ENCODE assay signal across 34 cellular contexts in the genomic region with DNA sequence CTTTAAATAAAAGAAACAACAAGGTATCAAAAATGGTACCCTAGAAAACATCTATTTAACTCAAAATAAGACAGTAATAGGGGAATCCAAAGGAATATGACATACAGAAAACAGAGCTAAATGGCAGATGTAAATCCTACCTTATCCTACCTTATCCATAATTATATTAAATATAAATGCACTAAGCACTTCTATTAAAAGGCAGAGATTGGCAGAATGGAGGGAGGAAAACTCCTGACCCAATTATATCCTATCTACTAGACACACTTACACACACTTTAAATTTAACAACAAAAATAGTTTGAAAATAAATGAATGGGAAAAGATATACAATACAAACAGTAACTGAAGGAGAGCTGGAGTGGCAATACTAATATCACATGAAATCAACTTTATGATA.
"Had no signal": no experiment of that assay in that cellular context is flagged by ENCODE, and none has a peak within 500 bp of the region (broad histone marks: within the 10 kb centered on the region; RNA-seq: fewer than 3 reads in every experiment).

No MANE protein-coding gene starts in this region.

- H3K27ac Mint-ChIP-seq: activated B cell treated with CpG ODN at 0.5 μM for 24 hours; activated CD4-positive, alpha-beta memory T cell treated with anti-CD3 and anti-CD28 coated beads, Interleukin-2, amount 10 ng/mL, durations not matched to agents 7 days and 5 days; activated CD4-positive, alpha-beta T cell treated with anti-CD3 and anti-CD28 coated beads for 36 hours; activated CD4-positive, alpha-beta T cell treated with anti-CD3 and anti-CD28 coated beads, Interleukin-2, amount 10 ng/mL, durations not matched to agents 7 days and 5 days; activated CD8-positive, alpha-beta memory T cell treated with anti-CD3 and anti-CD28 coated beads, Interleukin-2, amount 10 ng/mL, durations not matched to agents 7 days and 5 days; activated CD8-positive, alpha-beta T cell treated with anti-CD3 and anti-CD28 coated beads, Interleukin-2, amount 10 ng/mL, durations not matched to agents 7 days and 5 days; activated naive CD4-positive, alpha-beta T cell treated with anti-CD3 and anti-CD28 coated beads, Interleukin-2, amount 10 ng/mL, durations not matched to agents 7 days and 5 days; activated naive CD4-positive, alpha-beta T cell treated with anti-CD3 and anti-CD28 coated beads, Interleukin-2, amount 50 U/mL, for 24 hours; activated naive CD8-positive, alpha-beta T cell; activated naive CD8-positive, alpha-beta T cell treated with anti-CD3 and anti-CD28 coated beads, Interleukin-2, amount 10 ng/mL, durations not matched to agents 7 days and 5 days; activated naive CD8-positive, alpha-beta T cell treated with anti-CD3 and anti-CD28 coated beads, Interleukin-2, amount 50 U/mL, for 24 hours; activated T-cell treated with anti-CD3 and anti-CD28 coated beads, Interleukin-2, amount 50 U/mL, for 24 hours; activated T-helper 2 cell treated with anti-CD3 and anti-CD28 coated beads, Interferon-gamma antibody, Interleukin-2, Interleukin-4, amounts not matched to agents 10 μg/mL and 5 μg/mL and 100 μg/mL, durations not matched to agents 14 hours and 24 hours and 36 hours; T-cell; T-helper 2 cell treated with Interferon-gamma antibody and Interleukin-4, amounts not matched to agents 5 μg/mL and 100 μg/mL, for 36 hours had no signal

- H3K4me1 ChIP-seq: body of pancreas, breast epithelium had no signal

- H3K27me3 ChIP-seq: adrenal gland, body of pancreas, brain microvascular endothelial cell, breast epithelium had no signal

- H3K4me3 Mint-ChIP-seq: activated B cell treated with CpG ODN at 0.5 μM for 24 hours; activated CD4-positive, alpha-beta memory T cell treated with anti-CD3 and anti-CD28 coated beads, Interleukin-2, amount 10 ng/mL, durations not matched to agents 7 days and 5 days; activated CD4-positive, alpha-beta T cell treated with anti-CD3 and anti-CD28 coated beads for 36 hours; activated CD4-positive, alpha-beta T cell treated with anti-CD3 and anti-CD28 coated beads, Interleukin-2, amount 10 ng/mL, durations not matched to agents 7 days and 5 days; activated CD8-positive, alpha-beta memory T cell treated with anti-CD3 and anti-CD28 coated beads, Interleukin-2, amount 10 ng/mL, durations not matched to agents 7 days and 5 days; activated CD8-positive, alpha-beta T cell treated with anti-CD3 and anti-CD28 coated beads, Interleukin-2, amount 10 ng/mL, durations not matched to agents 7 days and 5 days; activated naive CD4-positive, alpha-beta T cell treated with anti-CD3 and anti-CD28 coated beads, Interleukin-2, amount 10 ng/mL, durations not matched to agents 7 days and 5 days; activated naive CD4-positive, alpha-beta T cell treated with anti-CD3 and anti-CD28 coated beads, Interleukin-2, amount 50 U/mL, for 24 hours; activated naive CD8-positive, alpha-beta T cell; activated naive CD8-positive, alpha-beta T cell treated with anti-CD3 and anti-CD28 coated beads, Interleukin-2, amount 10 ng/mL, durations not matched to agents 7 days and 5 days; activated naive CD8-positive, alpha-beta T cell treated with anti-CD3 and anti-CD28 coated beads, Interleukin-2, amount 50 U/mL, for 24 hours; activated T-cell treated with anti-CD3 and anti-CD28 coated beads, Interleukin-2, amount 50 U/mL, for 24 hours; T-cell; T-helper 2 cell treated with Interferon-gamma antibody and Interleukin-4, amounts not matched to agents 5 μg/mL and 100 μg/mL, for 36 hours had no signal

- H3K36me3 ChIP-seq: adrenal gland, brain microvascular endothelial cell, breast epithelium had no signal

- ATAC-seq: activated CD4-positive, alpha-beta T cell treated with anti-CD3 and anti-CD28 coated beads for 36 hours; activated CD8-positive, alpha-beta memory T cell treated with anti-CD3 and anti-CD28 coated beads, Interleukin-2, amount 10 ng/mL, durations not matched to agents 7 days and 5 days; activated CD8-positive, alpha-beta T cell treated with anti-CD3 and anti-CD28 coated beads, Interleukin-2, amount 10 ng/mL, durations not matched to agents 7 days and 5 days; activated naive CD8-positive, alpha-beta T cell treated with anti-CD3 and anti-CD28 coated beads, Interleukin-2, amount 50 U/mL, for 24 hours; body of pancreas; T-cell had no signal

- H3K27ac ChIP-seq: adrenal gland, body of pancreas, brain microvascular endothelial cell, breast epithelium, VCaP had no signal

- DNase-seq: activated B cell treated with CpG ODN at 0.5 μM for 24 hours; activated CD4-positive, alpha-beta memory T cell treated with anti-CD3 and anti-CD28 coated beads, Interleukin-2, amount 10 ng/mL, durations not matched to agents 7 days and 5 days; activated CD4-positive, alpha-beta T cell treated with anti-CD3 and anti-CD28 coated beads for 1 hour; activated CD4-positive, alpha-beta T cell treated with anti-CD3 and anti-CD28 coated beads for 36 hours; activated CD4-positive, alpha-beta T cell treated with anti-CD3 and anti-CD28 coated beads for 48 hours; activated CD4-positive, alpha-beta T cell treated with anti-CD3 and anti-CD28 coated beads, Interleukin-2, amount 10 ng/mL, durations not matched to agents 7 days and 5 days; activated CD4-positive, alpha-beta T cell treated with anti-CD3 and anti-CD28 coated beads, Interleukin-2, amount 50 U/mL, for 48 hours; activated CD8-positive, alpha-beta memory T cell treated with anti-CD3 and anti-CD28 coated beads for 24 hours; activated CD8-positive, alpha-beta memory T cell treated with anti-CD3 and anti-CD28 coated beads, Interleukin-2, amount 10 ng/mL, durations not matched to agents 7 days and 5 days; activated CD8-positive, alpha-beta memory T cell treated with anti-CD3 and anti-CD28 coated beads, Interleukin-2, amount 50 U/mL, for 48 hours; activated CD8-positive, alpha-beta T cell treated with anti-CD3 and anti-CD28 coated beads, Interleukin-2, amount 10 ng/mL, durations not matched to agents 7 days and 5 days; activated effector memory CD4-positive, alpha-beta T cell treated with Interleukin-2 at 50 U/mL for 16 hours; activated gamma-delta T cell; activated naive CD4-positive, alpha-beta T cell treated with anti-CD3 and anti-CD28 coated beads, Interleukin-2, amount 10 ng/mL, durations not matched to agents 7 days and 5 days; activated naive CD4-positive, alpha-beta T cell treated with Interleukin-2 at 50 U/mL for 16 hours; activated naive CD8-positive, alpha-beta T cell treated with anti-CD3 and anti-CD28 coated beads, Interleukin-2, amount 10 ng/mL, durations not matched to agents 7 days and 5 days; activated naive CD8-positive, alpha-beta T cell treated with anti-CD3 and anti-CD28 coated beads, Interleukin-2, amount 50 U/mL, for 24 hours; activated T-cell treated with anti-CD3 and anti-CD28 coated beads, Interleukin-2, amount 50 U/mL, for 24 hours; activated T-cell treated with anti-CD3 and anti-CD28 coated beads, Interleukin-2, amount 50 U/mL, for 48 hours; adrenal gland; amniotic stem cell; aorta; body of pancreas; brain microvascular endothelial cell; central memory CD4-positive, alpha-beta T cell; T-cell; T-helper 2 cell; T-helper 9 cell had no signal

- H3K4me3 ChIP-seq: adrenal gland, body of pancreas, breast epithelium had no signal

- H3K4me1 Mint-ChIP-seq: activated CD4-positive, alpha-beta memory T cell treated with anti-CD3 and anti-CD28 coated beads, Interleukin-2, amount 10 ng/mL, durations not matched to agents 7 days and 5 days had no signal

- H3K27me3 Mint-ChIP-seq: activated B cell treated with CpG ODN at 0.5 μM for 24 hours; activated CD4-positive, alpha-beta memory T cell treated with anti-CD3 and anti-CD28 coated beads, Interleukin-2, amount 10 ng/mL, durations not matched to agents 7 days and 5 days; activated CD4-positive, alpha-beta T cell treated with anti-CD3 and anti-CD28 coated beads for 36 hours; activated CD4-positive, alpha-beta T cell treated with anti-CD3 and anti-CD28 coated beads, Interleukin-2, amount 10 ng/mL, durations not matched to agents 7 days and 5 days; activated CD8-positive, alpha-beta memory T cell treated with anti-CD3 and anti-CD28 coated beads, Interleukin-2, amount 10 ng/mL, durations not matched to agents 7 days and 5 days; activated naive CD4-positive, alpha-beta T cell treated with anti-CD3 and anti-CD28 coated beads, Interleukin-2, amount 10 ng/mL, durations not matched to agents 7 days and 5 days; activated naive CD4-positive, alpha-beta T cell treated with anti-CD3 and anti-CD28 coated beads, Interleukin-2, amount 50 U/mL, for 24 hours; activated naive CD8-positive, alpha-beta T cell; activated naive CD8-positive, alpha-beta T cell treated with anti-CD3 and anti-CD28 coated beads, Interleukin-2, amount 10 ng/mL, durations not matched to agents 7 days and 5 days; activated naive CD8-positive, alpha-beta T cell treated with anti-CD3 and anti-CD28 coated beads, Interleukin-2, amount 50 U/mL, for 24 hours; activated T-cell treated with anti-CD3 and anti-CD28 coated beads, Interleukin-2, amount 50 U/mL, for 24 hours; T-cell had no signal
